Comparison of ENCODE assay signal across 1 cellular context in the genomic region with DNA sequence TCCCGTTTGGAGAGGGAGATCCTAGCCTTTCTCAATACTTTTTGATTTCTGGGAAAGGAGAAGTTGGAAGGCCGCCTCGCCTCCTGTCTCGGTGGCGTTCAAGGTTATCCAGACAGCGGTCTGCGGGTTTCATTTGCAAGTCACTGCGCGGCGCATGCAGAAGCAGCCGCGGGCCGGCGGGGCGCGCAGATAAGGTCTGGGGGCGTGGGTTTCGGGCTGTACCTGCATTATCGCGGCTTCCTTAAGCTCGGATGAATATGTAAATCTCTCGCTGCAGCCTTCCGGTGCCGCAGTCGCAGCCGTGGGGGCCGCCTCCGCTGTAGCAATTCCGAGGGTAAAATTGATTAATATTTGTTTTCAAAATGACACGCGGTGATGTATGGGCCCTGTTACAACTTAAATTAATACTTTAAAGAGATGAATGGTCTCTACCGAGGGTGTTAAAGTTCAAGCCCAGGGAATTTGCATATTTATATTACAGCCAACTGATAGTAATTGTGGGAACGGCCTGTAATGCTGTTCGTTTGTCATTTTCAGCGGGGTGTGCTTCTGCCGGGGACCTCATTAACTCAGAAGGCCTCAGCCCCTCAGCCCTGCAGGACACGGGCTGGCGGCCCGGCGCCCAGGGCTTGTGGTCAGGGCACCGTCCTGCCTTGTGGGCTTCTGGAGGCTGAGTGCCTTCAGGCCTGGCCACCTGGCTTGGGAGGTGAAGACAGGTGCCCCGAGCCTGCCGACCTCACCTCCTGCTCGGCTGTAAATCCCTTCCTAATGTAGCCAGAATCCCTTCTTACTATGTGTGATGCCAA.
TF ChIP-seq lines count a peak whose summit lies in the region.

No MANE protein-coding gene starts in this region.

TF ChIP-seq in K562, 482 proteins besides CTCF, POLR2A, EP300 and RAD21 (continued from another document and continues in another):
- TF ChIP-seq, protein P1, sequence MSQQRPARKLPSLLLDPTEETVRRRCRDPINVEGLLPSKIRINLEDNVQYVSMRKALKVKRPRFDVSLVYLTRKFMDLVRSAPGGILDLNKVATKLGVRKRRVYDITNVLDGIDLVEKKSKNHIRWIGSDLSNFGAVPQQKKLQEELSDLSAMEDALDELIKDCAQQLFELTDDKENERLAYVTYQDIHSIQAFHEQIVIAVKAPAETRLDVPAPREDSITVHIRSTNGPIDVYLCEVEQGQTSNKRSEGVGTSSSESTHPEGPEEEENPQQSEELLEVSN (IDR thresholded peaks at IDR 0.05; ENCODE audit: borderline replicate concordance in 1 of 2, extremely low read depth in 1 of 2, insufficient read depth in 1 of 2, insufficient read length in 1 of 2, low read depth in 1 of 2, low read length in 1 of 2, poor library complexity in 1 of 2, severe bottlenecking in 1 of 2) = peak; percentile 79 to 92
- TF ChIP-seq U2AF2 (optimal IDR thresholded peaks at IDR 0.05; ENCODE audit: low read depth, low read length) = no peak
- peak; percentile 91 for TF ChIP-seq SMARCE1 (IDR thresholded peaks at IDR 0.05)
- TF ChIP-seq HMG20A (CRISPR knock-in tag; conservative IDR thresholded peaks at IDR 0.05) = no peak
- TF ChIP-seq ZNF23 (CRISPR knock-in tag; IDR thresholded peaks at IDR 0.05) = no peak
- TF ChIP-seq DACH1 (IDR thresholded peaks at IDR 0.05; ENCODE audit: partially characterized antibody) = peak; percentile 38
- no peak for TF ChIP-seq HDAC8 (tag; IDR thresholded peaks at IDR 0.05)
- no peak for TF ChIP-seq ZNF445 (CRISPR knock-in tag; IDR thresholded peaks at IDR 0.05; ENCODE audit: low read depth)
- no peak for TF ChIP-seq POLR2AphosphoS2 (IDR thresholded peaks at IDR 0.05; ENCODE audit: low read length)
- TF ChIP-seq RNF2 (IDR thresholded peaks at IDR 0.05) = peak; percentile 75
- TF ChIP-seq CBFB (CRISPR knock-in tag; IDR thresholded peaks at IDR 0.05) = peak; percentile 58; the same call in 1 of the 2 replicates
- TF ChIP-seq JUND (IDR thresholded peaks at IDR 0.05; ENCODE audit: borderline replicate concordance, low read depth, low read length) = peak; percentile 54
- no peak; the same call in 2 of the 3 replicates for TF ChIP-seq JUND (tag; IDR thresholded peaks at IDR 0.05; ENCODE audit: borderline replicate concordance, low read depth, low read length)
- peak in 1 of 2 experiments; percentile 78; a peak in 2 of 4 replicates for TF ChIP-seq MLLT1 (IDR thresholded peaks at IDR 0.05)
- TF ChIP-seq, protein P2, sequence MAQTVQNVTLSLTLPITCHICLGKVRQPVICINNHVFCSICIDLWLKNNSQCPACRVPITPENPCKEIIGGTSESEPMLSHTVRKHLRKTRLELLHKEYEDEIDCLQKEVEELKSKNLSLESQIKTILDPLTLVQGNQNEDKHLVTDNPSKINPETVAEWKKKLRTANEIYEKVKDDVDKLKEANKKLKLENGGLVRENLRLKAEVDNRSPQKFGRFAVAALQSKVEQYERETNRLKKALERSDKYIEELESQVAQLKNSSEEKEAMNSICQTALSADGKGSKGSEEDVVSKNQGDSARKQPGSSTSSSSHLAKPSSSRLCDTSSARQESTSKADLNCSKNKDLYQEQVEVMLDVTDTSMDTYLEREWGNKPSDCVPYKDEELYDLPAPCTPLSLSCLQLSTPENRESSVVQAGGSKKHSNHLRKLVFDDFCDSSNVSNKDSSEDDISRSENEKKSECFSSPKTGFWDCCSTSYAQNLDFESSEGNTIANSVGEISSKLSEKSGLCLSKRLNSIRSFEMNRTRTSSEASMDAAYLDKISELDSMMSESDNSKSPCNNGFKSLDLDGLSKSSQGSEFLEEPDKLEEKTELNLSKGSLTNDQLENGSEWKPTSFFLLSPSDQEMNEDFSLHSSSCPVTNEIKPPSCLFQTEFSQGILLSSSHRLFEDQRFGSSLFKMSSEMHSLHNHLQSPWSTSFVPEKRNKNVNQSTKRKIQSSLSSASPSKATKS (CRISPR knock-in tag; IDR thresholded peaks at IDR 0.05) = no peak
- TF ChIP-seq FOXP4 (CRISPR knock-in tag; IDR thresholded peaks at IDR 0.05; ENCODE audit: borderline replicate concordance) = no peak
- TF ChIP-seq, protein P3, sequence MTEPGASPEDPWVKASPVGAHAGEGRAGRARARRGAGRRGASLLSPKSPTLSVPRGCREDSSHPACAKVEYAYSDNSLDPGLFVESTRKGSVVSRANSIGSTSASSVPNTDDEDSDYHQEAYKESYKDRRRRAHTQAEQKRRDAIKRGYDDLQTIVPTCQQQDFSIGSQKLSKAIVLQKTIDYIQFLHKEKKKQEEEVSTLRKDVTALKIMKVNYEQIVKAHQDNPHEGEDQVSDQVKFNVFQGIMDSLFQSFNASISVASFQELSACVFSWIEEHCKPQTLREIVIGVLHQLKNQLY (CRISPR knock-in tag; conservative IDR thresholded peaks at IDR 0.05) = no peak
- TF ChIP-seq HOMEZ (CRISPR knock-in tag; IDR thresholded peaks at IDR 0.05) = no peak
- peak; percentile 91 for TF ChIP-seq L3MBTL2 (IDR thresholded peaks at IDR 0.05)
- TF ChIP-seq HOXB6 (CRISPR knock-in tag; IDR thresholded peaks at IDR 0.05; ENCODE audit: borderline replicate concordance) = no peak
- peak in 1 of 2 experiments; percentile 54; a peak in 1 of 4 replicates for TF ChIP-seq TEAD1 (CRISPR knock-in tag; IDR thresholded peaks at IDR 0.05)
- TF ChIP-seq, protein P4, sequence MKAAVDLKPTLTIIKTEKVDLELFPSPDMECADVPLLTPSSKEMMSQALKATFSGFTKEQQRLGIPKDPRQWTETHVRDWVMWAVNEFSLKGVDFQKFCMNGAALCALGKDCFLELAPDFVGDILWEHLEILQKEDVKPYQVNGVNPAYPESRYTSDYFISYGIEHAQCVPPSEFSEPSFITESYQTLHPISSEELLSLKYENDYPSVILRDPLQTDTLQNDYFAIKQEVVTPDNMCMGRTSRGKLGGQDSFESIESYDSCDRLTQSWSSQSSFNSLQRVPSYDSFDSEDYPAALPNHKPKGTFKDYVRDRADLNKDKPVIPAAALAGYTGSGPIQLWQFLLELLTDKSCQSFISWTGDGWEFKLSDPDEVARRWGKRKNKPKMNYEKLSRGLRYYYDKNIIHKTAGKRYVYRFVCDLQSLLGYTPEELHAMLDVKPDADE (conservative IDR thresholded peaks at IDR 0.05; ENCODE audit: control insufficient read depth, low read depth, low read length) = 0 out of 2 replicates have a peak, but pooled peaks have one; percentile 67
- TF ChIP-seq, protein P5, sequence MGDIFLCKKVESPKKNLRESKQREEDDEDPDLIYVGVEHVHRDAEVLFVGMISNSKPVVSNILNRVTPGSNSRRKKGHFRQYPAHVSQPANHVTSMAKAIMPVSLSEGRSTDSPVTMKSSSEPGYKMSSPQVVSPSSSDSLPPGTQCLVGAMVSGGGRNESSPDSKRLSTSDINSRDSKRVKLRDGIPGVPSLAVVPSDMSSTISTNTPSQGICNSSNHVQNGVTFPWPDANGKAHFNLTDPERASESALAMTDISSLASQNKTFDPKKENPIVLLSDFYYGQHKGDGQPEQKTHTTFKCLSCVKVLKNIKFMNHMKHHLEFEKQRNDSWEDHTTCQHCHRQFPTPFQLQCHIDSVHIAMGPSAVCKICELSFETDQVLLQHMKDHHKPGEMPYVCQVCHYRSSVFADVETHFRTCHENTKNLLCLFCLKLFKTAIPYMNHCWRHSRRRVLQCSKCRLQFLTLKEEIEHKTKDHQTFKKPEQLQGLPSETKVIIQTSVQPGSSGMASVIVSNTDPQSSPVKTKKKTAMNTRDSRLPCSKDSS (IDR thresholded peaks at IDR 0.05; ENCODE audit: low read depth, partially characterized antibody) = no peak
- no peak for TF ChIP-seq KAT2B (IDR thresholded peaks at IDR 0.05; ENCODE audit: low read depth, low read length)
- TF ChIP-seq LCOR (CRISPR knock-in tag; IDR thresholded peaks at IDR 0.05) = no peak
- no peak for TF ChIP-seq MECOM (CRISPR knock-in tag; IDR thresholded peaks at IDR 0.05)
- TF ChIP-seq ZKSCAN3 (CRISPR knock-in tag; IDR thresholded peaks at IDR 0.05) = no peak
- no peak for TF ChIP-seq TAF7 (tag; IDR thresholded peaks at IDR 0.05)
- no peak for TF ChIP-seq ZKSCAN1 (IDR thresholded peaks at IDR 0.05; ENCODE audit: low read depth, low read length)
- peak; percentile 72 for TF ChIP-seq CREM (IDR thresholded peaks at IDR 0.05; ENCODE audit: low read depth)
- TF ChIP-seq NR2C2 (CRISPR knock-in tag; IDR thresholded peaks at IDR 0.05) = no peak
- TF ChIP-seq NR2C2 (tag; IDR thresholded peaks at IDR 0.05) = peak; percentile 43; the same call in 1 of the 2 replicates
- no peak for TF ChIP-seq ZNF133 (CRISPR knock-in tag; IDR thresholded peaks at IDR 0.05)
- TF ChIP-seq SLC30A9 (CRISPR knock-in tag; IDR thresholded peaks at IDR 0.05) = no peak
- no peak for TF ChIP-seq TAF1 (IDR thresholded peaks at IDR 0.05; ENCODE audit: control insufficient read depth, extremely low read depth, insufficient read depth, low read length, severe bottlenecking)
- no peak for TF ChIP-seq CCAR2 (IDR thresholded peaks at IDR 0.05; ENCODE audit: low read depth, low read length)
- no peak for TF ChIP-seq SP2 (IDR thresholded peaks at IDR 0.05; ENCODE audit: extremely low read depth, low read depth, low read length, poor library complexity, severe bottlenecking)
